ENCODE assay signal across 8 cellular contexts in genomic region chr7:33895025-33895804, GRCh38. TPM values are rescaled to one million over a fixed set of nuclear protein-coding genes. Genes with fewer than 3 reads are reported as not detected.
DNase-seq lines count a peak whose midpoint lies in the region; ATAC-seq and TF ChIP-seq lines count a peak whose summit lies in the region.

No MANE protein-coding gene starts in this region.

- H3K4me3 ChIP-seq in fibroblast of pulmonary artery (replicated peaks; ENCODE audit: low read depth, low read length): no peak overlapping the region

- TF ChIP-seq CTCF in fibroblast of pulmonary artery (IDR thresholded peaks at IDR 0.05; ENCODE audit: low read length, missing control alignments) (peak; percentile 92), omental fat pad (IDR thresholded peaks at IDR 0.05) (peak in 1 of 3 donors; percentile 13)

- ATAC-seq in GM21737 (IDR thresholded peaks at IDR 0.05; ENCODE audit: unreplicated experiment): peak; percentile 91
- ATAC-seq in omental fat pad (ENCODE audit: low FRiP score): peak; percentile 86

- DNase-seq in EH (ENCODE audit: low read depth): peak; percentile 83
- DNase-seq in Kasumi-1 (lab: John Stamatoyannopoulos, UW): peak; percentile 88 to 90
- peak; percentile 73 for DNase-seq in RKO (ENCODE audit: low spot score)
- DNase-seq in activated T-helper 1 cell treated with anti-CD3 and anti-CD28 coated beads, Interleukin-2, amount 50 U/mL, for 16 hours (ENCODE audit: low read depth in 1 of 2, low spot score in 1 of 2): peak; percentile 29 to 34
- DNase-seq in fibroblast of pulmonary artery (ENCODE audit: low read depth): peak; percentile 94
- peak; percentile 60 for DNase-seq in omental fat pad (ENCODE audit: low spot score)
- DNase-seq in superior temporal gyrus (ENCODE audit: extremely low spot score): peak; percentile 85

RNA-seq across cellular contexts. Expression of gene BMPER, which starts 10.1 kb away (rescaled TPM):
- 10 to 100 TPM in 2 of 4 donors, 1 to 10 TPM in 2; 5.4 to 32.5 (median 16.6) TPM for total RNA-seq in omental fat pad

Comparison
In these comparisons a context has a peak if more than half of its experiments do, and no peak if none do; other contexts are left out.
1. DNase-seq: peak in every context shown above with its lines; median percentile 94 in fibroblast of pulmonary artery; 89 in Kasumi-1; 85 in superior temporal gyrus; 83 in EH; 73 in RKO; 60 in omental fat pad; 32 in activated T-helper 1 cell treated with anti-CD3 and anti-CD28 coated beads, Interleukin-2, amount 50 U/mL, for 16 hours.